9 cellular contexts compared by ENCODE assay signal in the genomic region with DNA sequence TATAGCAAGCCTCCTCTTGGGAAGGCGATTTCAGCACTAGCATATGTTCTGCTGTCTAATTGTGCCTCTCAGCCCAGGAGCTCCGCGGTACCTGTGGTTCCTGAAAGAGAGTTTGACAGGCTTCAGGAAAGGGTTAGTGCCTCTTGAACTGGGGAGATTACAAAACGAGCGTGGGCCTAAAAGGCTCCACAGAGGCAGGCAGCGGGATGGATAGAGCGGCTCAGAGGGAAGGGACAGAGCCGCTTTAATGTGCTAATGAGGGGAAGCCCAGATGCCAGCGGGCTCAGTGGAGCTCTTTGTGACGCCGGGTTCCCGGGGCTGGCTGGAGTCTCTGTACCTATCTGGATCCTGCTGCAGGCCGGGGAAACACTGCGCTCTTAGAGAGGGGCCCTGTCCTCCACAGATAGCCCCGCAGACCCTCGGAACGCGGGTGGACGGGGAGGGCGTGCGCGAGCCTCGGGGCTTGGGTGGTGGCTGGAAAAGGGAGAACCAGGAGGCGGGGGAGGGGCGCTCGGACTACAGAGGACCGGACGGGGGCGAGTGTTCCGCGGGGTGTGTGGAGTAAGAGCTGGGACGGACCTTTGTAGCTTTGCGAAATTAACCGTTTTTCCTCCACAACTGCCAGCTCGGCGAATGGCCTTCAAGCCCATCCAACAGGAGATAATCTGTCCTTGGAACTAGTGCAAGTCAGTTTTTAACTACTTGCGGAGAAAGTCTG. TPM values are rescaled to one million over a fixed set of nuclear protein-coding genes. Genes with fewer than 3 reads are reported as not detected.
DNase-seq lines count a peak whose midpoint lies in the region; ATAC-seq, FAIRE-seq and TF ChIP-seq lines count a peak whose summit lies in the region.
"Had no signal": no experiment of that assay in that cellular context is flagged by ENCODE, and none has a peak within 500 bp of the region (broad histone marks: within the 10 kb centered on the region; RNA-seq: fewer than 3 reads in every experiment).

No MANE protein-coding gene starts in this region.

- peaks cover 52% of the 10 kb centered on the region for H3K27me3 ChIP-seq in gastroesophageal sphincter

- no peak for TF ChIP-seq EP300 in gastroesophageal sphincter (IDR thresholded peaks at IDR 0.05)

- no peak for FAIRE-seq in RCC 7860 (lab: Jason Lieb, UNC)

- no peak for TF ChIP-seq POLR2A in gastroesophageal sphincter (IDR thresholded peaks at IDR 0.05)

- peak; percentile 46 for ATAC-seq in gastroesophageal sphincter
- ATAC-seq in HG02642 (IDR thresholded peaks at IDR 0.05; ENCODE audit: poor library complexity, unreplicated experiment): no peak
- ATAC-seq in GM21717 (IDR thresholded peaks at IDR 0.05; ENCODE audit: unreplicated experiment): no peak

- peak overlapping the region in 2 of 4 donors; percentile 22 to 40 for H3K27ac ChIP-seq in gastroesophageal sphincter

- no peaks in the 10 kb centered on the region for H3K36me3 ChIP-seq in gastroesophageal sphincter

- WGBS in gastroesophageal sphincter (ENCODE audit: low coverage in 1 of 2), 2 donors: 2 to 3% methylated on average over 7 to 23 of the region's 37 CpGs

- peak overlapping the region in 1 of 2 donors; percentile 37 for H3K4me3 ChIP-seq in gastroesophageal sphincter

- DNase-seq in COLO829 (ENCODE audit: low spot score) (peak; percentile 42), NCI-H526 (lab: John Stamatoyannopoulos, UW) (peak; percentile 2 to 65), occipital lobe (lab: John Stamatoyannopoulos, UW) (peak; percentile 57), RCC 7860 (ENCODE audit: low spot score) (no peak)
- DNase-seq in stimulated activated naive CD4-positive, alpha-beta T cell treated with Interleukin-2 at 50 U/mL for 16 hours (lab: John Stamatoyannopoulos, UW): no peak
- DNase-seq: EL had no signal

- H3K9me3 ChIP-seq in gastroesophageal sphincter: no peaks in the 10 kb centered on the region

- H3K4me1 ChIP-seq in gastroesophageal sphincter: peaks cover 0 to 12% (median 7%) of the 10 kb centered on the region in 3 donors

- TF ChIP-seq CTCF in gastroesophageal sphincter (IDR thresholded peaks at IDR 0.05): no peak

RNA-seq across cellular contexts. Expression of a gene that starts 12.9 kb away (rescaled TPM):
- 1 to 10 TPM; 4.3 to 7.4 (median 5.9) TPM for total RNA-seq in gastroesophageal sphincter
- 112 TPM for total RNA-seq in occipital lobe

Comparison
In these comparisons a context has a peak if more than half of its experiments do, and no peak if none do; other contexts are left out.
1. DNase-seq: peak in COLO829 (single experiment), NCI-H526 (2 of 2) and occipital lobe (single experiment); none in stimulated activated naive CD4-positive, alpha-beta T cell treated with Interleukin-2 at 50 U/mL for 16 hours (single experiment) and RCC 7860 (single experiment).
2. RNA of a gene that starts 12.9 kb away (total RNA-seq): 112 TPM in occipital lobe (single experiment); 4.3 to 7.4 TPM in gastroesophageal sphincter; every median in the first group is over 10 times any median in the second.